9 cellular contexts compared by ENCODE assay signal in genomic region chr4:124710911-124711310, GRCh38. TPM values are rescaled to one million over a fixed set of nuclear protein-coding genes. Genes with fewer than 3 reads are reported as not detected.
DNase-seq lines count a peak whose midpoint lies in the region; ATAC-seq and TF ChIP-seq lines count a peak whose summit lies in the region.
"Had no signal": no experiment of that assay in that cellular context is flagged by ENCODE, and none has a peak within 500 bp of the region (broad histone marks: within the 10 kb centered on the region; RNA-seq: fewer than 3 reads in every experiment).

No MANE protein-coding gene starts in this region.

- no peak for TF ChIP-seq RAD21 in neural cell (conservative IDR thresholded peaks at IDR 0.05)

- H3K9ac ChIP-seq in BLaER1 (peak overlapping the region; percentile 94), endocrine pancreas (ENCODE audit: control insufficient read depth, insufficient read depth, low read length) (no peak overlapping the region), neural cell (ENCODE audit: low read length) (peak overlapping the region; percentile 4)

- H3K9me3 ChIP-seq in BLaER1 = no peaks in the 10 kb centered on the region
- no peaks in the 10 kb centered on the region for H3K9me3 ChIP-seq in endocrine pancreas (ENCODE audit: control insufficient read depth, low read length)
- H3K9me3 ChIP-seq in neural cell (ENCODE audit: low read length) = no peaks in the 10 kb centered on the region

- H3K4me1 Mint-ChIP-seq in stimulated activated naive CD8-positive, alpha-beta T cell treated with anti-CD3 and anti-CD28 coated beads, Interleukin-15, amount 100 ng/mL, for 72 hours = peaks cover 6% of the 10 kb centered on the region

- no peaks in the 10 kb centered on the region for H3F3A ChIP-seq in neural cell (ENCODE audit: insufficient read depth, low read length, poor library complexity, severe bottlenecking)

- H3K4me3 ChIP-seq in BLaER1 (peak overlapping the region; percentile 94), endocrine pancreas (ENCODE audit: control insufficient read depth, insufficient read depth, low read length) (peak overlapping the region; percentile 85), neural cell (ENCODE audit: low read length) (peak overlapping the region; percentile 79)
- H3K4me3 ChIP-seq: GM12878 had no signal

- H3K4me2 ChIP-seq in BLaER1 (peak overlapping the region; percentile 79), neural cell (ENCODE audit: low read length) (peak overlapping the region; percentile 86)

- H2AFZ ChIP-seq in neural cell (ENCODE audit: low read depth, low read length) = no peak overlapping the region

- peaks cover 4% of the 10 kb centered on the region for H3K36me3 ChIP-seq in BLaER1
- H3K36me3 ChIP-seq in endocrine pancreas (ENCODE audit: control insufficient read depth, insufficient read depth, low read length) = no peaks in the 10 kb centered on the region
- H3K36me3 ChIP-seq in neural cell (ENCODE audit: insufficient read depth, low read length) = no peaks in the 10 kb centered on the region

- H3K4me3 Mint-ChIP-seq in stimulated activated naive CD8-positive, alpha-beta T cell treated with anti-CD3 and anti-CD28 coated beads, Interleukin-15, amount 100 ng/mL, for 72 hours = no peak overlapping the region

- peak; percentile 9 for DNase-seq in NCI-H1092 treated with DMSO at 0.1 percent for 48 hours (lab: John Stamatoyannopoulos, UW)
- DNase-seq in stimulated activated naive CD8-positive, alpha-beta T cell treated with anti-CD3 and anti-CD28 coated beads, Interleukin-15, amount 100 ng/mL, for 72 hours = no peak
- no peak for DNase-seq in glomerular visceral epithelial cell (ENCODE audit: extremely low spot score)
- no peak for DNase-seq in NCI-H774 (lab: John Stamatoyannopoulos, UW)

- H3K4me1 ChIP-seq in BLaER1 (peaks cover 41% of the 10 kb centered on the region), endocrine pancreas (ENCODE audit: control insufficient read depth, insufficient read depth, low read length) (peaks cover 19% of the 10 kb centered on the region)

- H3K27me3 Mint-ChIP-seq in stimulated activated naive CD8-positive, alpha-beta T cell treated with anti-CD3 and anti-CD28 coated beads, Interleukin-15, amount 100 ng/mL, for 72 hours = no peaks in the 10 kb centered on the region

- H3K27ac Mint-ChIP-seq in stimulated activated naive CD8-positive, alpha-beta T cell treated with anti-CD3 and anti-CD28 coated beads, Interleukin-15, amount 100 ng/mL, for 72 hours = no peak overlapping the region

- TF ChIP-seq CTCF in neural cell (IDR thresholded peaks at IDR 0.05; ENCODE audit: poor library complexity, severe bottlenecking) = no peak

- H3K27me3 ChIP-seq in BLaER1 (no peaks in the 10 kb centered on the region), endocrine pancreas (ENCODE audit: control insufficient read depth, insufficient read depth, low read length) (no peaks in the 10 kb centered on the region), neural cell (ENCODE audit: insufficient read depth, low read depth, low read length) (no peaks in the 10 kb centered on the region)

- H3K27ac ChIP-seq in BLaER1 (peak overlapping the region; percentile 97), neural cell (ENCODE audit: low read length) (peak overlapping the region; percentile 89)

- H4K20me1 ChIP-seq in BLaER1 = peaks cover 60% of the 10 kb centered on the region
- H4K20me1 ChIP-seq in neural cell (ENCODE audit: insufficient read depth) = peaks cover 8% of the 10 kb centered on the region

- H3K79me2 ChIP-seq in neural cell (replicated peaks; ENCODE audit: insufficient read depth, low read length) = peaks cover 62% of the 10 kb centered on the region

- H3K9me3 Mint-ChIP-seq in stimulated activated naive CD8-positive, alpha-beta T cell treated with anti-CD3 and anti-CD28 coated beads, Interleukin-15, amount 100 ng/mL, for 72 hours = no peaks in the 10 kb centered on the region

- ATAC-seq in stimulated activated naive CD8-positive, alpha-beta T cell treated with anti-CD3 and anti-CD28 coated beads, Interleukin-15, amount 100 ng/mL, for 72 hours = no peak
- no peak for ATAC-seq in HG03196 (IDR thresholded peaks at IDR 0.05; ENCODE audit: unreplicated experiment)

- no peaks in the 10 kb centered on the region for H3K9me2 ChIP-seq in neural cell (ENCODE audit: insufficient read depth, low read length)

- no peak for TF ChIP-seq EP300 in neural cell (conservative IDR thresholded peaks at IDR 0.05; ENCODE audit: poor library complexity, severe bottlenecking)

TF ChIP-seq in neural cell, 6 proteins besides CTCF, POLR2A, EP300 and RAD21:
- TF ChIP-seq MXI1 (conservative IDR thresholded peaks at IDR 0.05; ENCODE audit: poor library complexity, severe bottlenecking) (no peak), EZH2 (IDR thresholded peaks at IDR 0.05; ENCODE audit: borderline replicate concordance, insufficient read depth, low read length, poor library complexity, severe bottlenecking) (no peak), SMC3 (conservative IDR thresholded peaks at IDR 0.05; ENCODE audit: poor library complexity) (no peak), REST (IDR thresholded peaks at IDR 0.05; ENCODE audit: borderline replicate concordance) (no peak), TAF1 (IDR thresholded peaks at IDR 0.05; ENCODE audit: low read depth) (no peak), POLR2AphosphoS5 (IDR thresholded peaks at IDR 0.05) (no peak)

RNA-seq across cellular contexts. Expression of gene ANKRD50, which starts 1.6 kb away (rescaled TPM):
- polyA plus RNA-seq in neural cell = 17.0 and 18.6 TPM in 2 replicates
- 82.5 and 100 TPM in 2 replicates for polyA minus RNA-seq in neural cell
